In genomic region chr5:71884926-71885325, GRCh38 we compare ENCODE assay signal across 23 cellular contexts.
"Had no signal": no experiment of that assay in that cellular context is flagged by ENCODE, and none has a peak within 500 bp of the region (broad histone marks: within the 10 kb centered on the region; RNA-seq: fewer than 3 reads in every experiment).

No MANE protein-coding gene starts in this region.

- H3K36me3 ChIP-seq: Peyer's patch, SJCRH30 had no signal

- H3K4me3 ChIP-seq: PC-9, Peyer's patch, SJCRH30 had no signal

- H2AFZ ChIP-seq: PC-9 had no signal

- H3K27ac ChIP-seq: PC-9, Peyer's patch, SJCRH30 had no signal

- H3K27me3 ChIP-seq: Peyer's patch, SJCRH30 had no signal

- DNase-seq: KBM-7; NCI-H1092; NCI-H1105 treated with DMSO at 0.1 percent for 48 hours; NCI-H1417 treated with DMSO at 0.1 percent for 48 hours; NCI-H146; NCI-H1694 treated with DMSO at 0.1 percent for 48 hours; NCI-H1930; NCI-H2081; NCI-H2107; NCI-H2171; NCI-H226; NCI-H446; NCI-H510A; NCI-H524 treated with DMSO at 0.1 percent for 48 hours; NCI-H69; NCI-H774; NK-92 treated with Interleukin-12 subunit alpha and Interleukin-12 subunit beta, amount 100 ng/mL, for 24 hours; PC-9; Peyer's patch; SHP77 treated with DMSO at 0.1 percent for 48 hours; SJCRH30 had no signal

- H3K4me1 ChIP-seq: Peyer's patch, SJCRH30 had no signal

- ATAC-seq: Right ventricle myocardium inferior, SK-N-SH treated with all-trans-retinoic acid at 6 μM for 48 hours had no signal

- H3K9me3 ChIP-seq: Peyer's patch had no signal

- H3K4me2 ChIP-seq: PC-9 had no signal
